Comparison of ENCODE assay signal across 13 cellular contexts in the genomic region with DNA sequence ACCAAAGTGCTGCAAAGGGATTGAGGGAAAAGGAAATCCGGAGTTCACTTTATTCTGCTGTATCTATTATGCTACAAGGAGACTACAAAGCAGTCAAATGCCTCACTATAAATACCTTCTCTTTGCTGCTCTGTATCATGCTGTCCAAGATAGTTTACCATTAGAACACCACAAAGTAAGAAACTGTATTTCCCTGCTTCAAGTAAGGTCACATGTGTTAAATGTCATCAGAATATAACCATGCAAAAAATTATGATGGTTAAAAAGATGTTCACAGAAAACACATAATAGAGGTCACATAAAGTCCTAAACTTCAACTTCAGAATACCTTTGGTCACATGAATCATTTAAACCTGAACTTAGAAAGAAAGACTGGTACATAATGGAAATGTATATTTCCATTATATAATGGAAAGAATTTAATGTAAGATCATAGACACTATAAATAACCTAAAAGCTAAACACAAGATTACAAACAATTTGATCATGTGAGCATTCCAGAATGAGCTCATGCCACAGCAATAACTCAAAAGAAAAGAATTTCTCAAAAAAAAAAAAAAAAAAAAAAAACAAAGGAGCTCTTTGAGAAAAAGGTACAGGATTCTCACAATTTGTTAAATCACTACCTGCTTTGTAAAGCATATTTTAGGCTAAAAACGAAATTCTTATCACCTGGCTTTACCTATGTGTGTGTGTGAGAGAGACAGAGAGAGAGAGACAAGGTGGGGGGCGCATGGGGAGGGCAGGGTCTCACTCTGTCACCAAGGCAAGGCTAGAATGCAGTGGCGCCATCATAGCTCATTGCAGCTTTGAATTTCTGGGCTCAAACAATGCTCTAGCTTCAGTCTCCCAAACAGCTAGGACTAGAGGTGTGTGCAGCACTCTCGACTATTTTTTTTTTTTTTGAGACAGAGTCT. TPM values are rescaled to one million over a fixed set of nuclear protein-coding genes. Genes with fewer than 3 reads are reported as not detected.
A peak's percentile ranks its signal among the peaks of the same experiment; 100 is the strongest.
DNase-seq lines count a peak whose midpoint lies in the region; ATAC-seq, FAIRE-seq and TF ChIP-seq lines count a peak whose summit lies in the region.
"Had no signal": no experiment of that assay in that cellular context is flagged by ENCODE, and none has a peak within 500 bp of the region (broad histone marks: within the 10 kb centered on the region; RNA-seq: fewer than 3 reads in every experiment).

No MANE protein-coding gene starts in this region.

- peak; percentile 19 for FAIRE-seq in G401.6 (lab: Jason Lieb, UNC)
- FAIRE-seq in astrocyte (lab: Jason Lieb, UNC): no peak

- H3K9me3 ChIP-seq in astrocyte (ENCODE audit: insufficient read depth, low read depth, low read length) (no peaks in the 10 kb centered on the region), H9 (ENCODE audit: control insufficient read depth, low read depth, low read length) (no peaks in the 10 kb centered on the region)

- H3K36me3 ChIP-seq in astrocyte (ENCODE audit: insufficient read depth, low read length): no peaks in the 10 kb centered on the region

- no peak overlapping the region for H2BK120ac ChIP-seq in H9 (ENCODE audit: low read depth, low read length, poor library complexity, severe bottlenecking)

- H3K4me3 Mint-ChIP-seq in astrocyte (ENCODE audit: unreplicated experiment) (no peak overlapping the region), H9 (no peak overlapping the region)
- H3K4me3 Mint-ChIP-seq: activated T-helper 1 cell treated with anti-CD3 and anti-CD28 coated beads, Interleukin-12 subunit alpha, Interleukin-12 subunit beta, Interleukin-2, Interleukin-4 antibody, amounts not matched to agents 30 ng/mL and 10 ng/mL and 1 ng/mL, durations not matched to agents 14 hours and 24 hours and 36 hours; CD4-positive, alpha-beta memory T cell; IgD-negative memory B cell; stimulated activated memory B cell treated with anti-CD40 and anti-IgM and Interleukin-4, amounts not matched to agents 10 μg/mL and 1 μg/mL and 100 μg/mL, for 72 hours had no signal

- no peak overlapping the region for H2BK20ac ChIP-seq in H9 (ENCODE audit: low read depth, low read length, poor library complexity, severe bottlenecking)

- H3K9ac ChIP-seq in astrocyte (ENCODE audit: low read length) (peak overlapping the region; percentile 77), H9 (ENCODE audit: extremely low read depth, insufficient read length, low read length) (no peak overlapping the region)

- no peak overlapping the region for H4K5ac ChIP-seq in H9 (ENCODE audit: insufficient read length, low read depth, low read length)

- H2BK15ac ChIP-seq in H9 (ENCODE audit: low read depth, low read length): no peak overlapping the region

- H2AFZ ChIP-seq in astrocyte (ENCODE audit: low read depth, low read length): no peak overlapping the region
- no peak overlapping the region for H2AFZ ChIP-seq in H9 (ENCODE audit: low read length)

- no peak overlapping the region for H4K8ac ChIP-seq in H9 (replicated peaks; ENCODE audit: insufficient read length, low read depth, low read length)

- H3K4me1 ChIP-seq in astrocyte (ENCODE audit: insufficient read depth, low read length): peaks cover 51% of the 10 kb centered on the region
- H3K4me1 ChIP-seq in H9 (ENCODE audit: insufficient read depth, low read length): peaks cover 9% of the 10 kb centered on the region; the same call in 1 of the 2 replicates

- H3K27me3 Mint-ChIP-seq in astrocyte (ENCODE audit: low read depth, unreplicated experiment) (no peaks in the 10 kb centered on the region), H9 (ENCODE audit: low read depth) (no peaks in the 10 kb centered on the region)
- H3K27me3 Mint-ChIP-seq: IgD-negative memory B cell; stimulated activated memory B cell treated with anti-CD40 and anti-IgM and Interleukin-4, amounts not matched to agents 10 μg/mL and 1 μg/mL and 100 μg/mL, for 72 hours had no signal

- no peak for ATAC-seq in GM19035 (IDR thresholded peaks at IDR 0.05; ENCODE audit: unreplicated experiment)
- no peak for ATAC-seq in GM21825 (IDR thresholded peaks at IDR 0.05; ENCODE audit: unreplicated experiment)
- no peak for ATAC-seq in GM21381 (IDR thresholded peaks at IDR 0.05; ENCODE audit: unreplicated experiment)

- no peak overlapping the region for H2BK12ac ChIP-seq in H9 (ENCODE audit: insufficient read length, low read depth, low read length)

- H3K27me3 ChIP-seq in astrocyte (ENCODE audit: insufficient read depth, low read length) (no peaks in the 10 kb centered on the region), H9 (ENCODE audit: insufficient read depth, low read length) (no peaks in the 10 kb centered on the region)

- H3K4ac ChIP-seq in H9 (ENCODE audit: low read depth, low read length): no peak overlapping the region

- H3K4me1 Mint-ChIP-seq in astrocyte (ENCODE audit: low read depth, unreplicated experiment) (peaks cover 44% of the 10 kb centered on the region), H9 (peaks cover 38 to 47% of the 10 kb centered on the region in 2 experiments)
- H3K4me1 Mint-ChIP-seq: CD4-positive, alpha-beta memory T cell had no signal

- H3K36me3 Mint-ChIP-seq in astrocyte (ENCODE audit: low read depth, unreplicated experiment) (no peaks in the 10 kb centered on the region), H9 (ENCODE audit: insufficient read depth in 1 of 3, low read depth in 3 of 3) (no peaks in the 10 kb centered on the region; a peak in 1 of 7 replicates)
- H3K36me3 Mint-ChIP-seq: CD4-positive, alpha-beta memory T cell had no signal

- DNase-seq in astrocyte (ENCODE audit: low read depth) (peak; percentile 74), foreskin melanocyte (peak; percentile 74), retinal pigment epithelial cell (ENCODE audit: low read depth) (peak; percentile 54), H9 (no peak)
- DNase-seq: CD4-positive, alpha-beta memory T cell; stimulated activated CD4-positive, alpha-beta T cell treated with anti-CD3 and anti-CD28 coated beads, Interleukin-12 subunit alpha, Interleukin-12 subunit beta, amount 100 ng/mL, for 4 hours had no signal

- H3K14ac ChIP-seq in H9 (ENCODE audit: insufficient read depth, low read length): no peak overlapping the region

- no peak for TF ChIP-seq CTCF in astrocyte (IDR thresholded peaks at IDR 0.05; ENCODE audit: insufficient read depth, low read depth, low read length)
- TF ChIP-seq CTCF in retinal pigment epithelial cell (conservative IDR thresholded peaks at IDR 0.05; ENCODE audit: low read depth, low read length): no peak
- no peak for TF ChIP-seq CTCF in H9 (conservative IDR thresholded peaks at IDR 0.05)

- H3K4me2 ChIP-seq in astrocyte (ENCODE audit: low read length) (peak overlapping the region; percentile 63), H9 (ENCODE audit: insufficient read depth, insufficient read length, low read length) (no peak overlapping the region)

- H3K27ac ChIP-seq in astrocyte (ENCODE audit: low read depth, low read length): peak overlapping the region; percentile 91
- no peak overlapping the region for H3K27ac ChIP-seq in H9 (ENCODE audit: insufficient read length, low read depth, low read length)

- no CpG with 5 or more reads among the region's 5 CpGs for WGBS in H9 (ENCODE audit: extremely low coverage, insufficient read length, low lambda C conversion rate)

- H3K79me1 ChIP-seq in H9 (ENCODE audit: insufficient read depth, low read depth, low read length, poor library complexity, severe bottlenecking): no peaks in the 10 kb centered on the region

- no peak overlapping the region for H4K91ac ChIP-seq in H9 (ENCODE audit: insufficient read length, low read depth, low read length)

- H3T11ph ChIP-seq in H9 (ENCODE audit: low read length): no peak overlapping the region

- H3K27ac Mint-ChIP-seq in astrocyte (ENCODE audit: unreplicated experiment) (peak overlapping the region; percentile 91), H9 (no peak overlapping the region; a peak in 1 of 7 replicates)
- H3K27ac Mint-ChIP-seq: activated T-helper 1 cell treated with anti-CD3 and anti-CD28 coated beads, Interleukin-12 subunit alpha, Interleukin-12 subunit beta, Interleukin-2, Interleukin-4 antibody, amounts not matched to agents 30 ng/mL and 10 ng/mL and 1 ng/mL, durations not matched to agents 14 hours and 24 hours and 36 hours; CD4-positive, alpha-beta memory T cell; stimulated activated memory B cell treated with anti-CD40 and anti-IgM and Interleukin-4, amounts not matched to agents 10 μg/mL and 1 μg/mL and 100 μg/mL, for 72 hours had no signal

- no peaks in the 10 kb centered on the region for H3K9me3 Mint-ChIP-seq in astrocyte (ENCODE audit: unreplicated experiment)
- no peaks in the 10 kb centered on the region for H3K9me3 Mint-ChIP-seq in H9
- H3K9me3 Mint-ChIP-seq: activated T-helper 1 cell treated with anti-CD3 and anti-CD28 coated beads, Interleukin-12 subunit alpha, Interleukin-12 subunit beta, Interleukin-2, Interleukin-4 antibody, amounts not matched to agents 30 ng/mL and 10 ng/mL and 1 ng/mL, durations not matched to agents 14 hours and 24 hours and 36 hours; IgD-negative memory B cell; stimulated activated memory B cell treated with anti-CD40 and anti-IgM and Interleukin-4, amounts not matched to agents 10 μg/mL and 1 μg/mL and 100 μg/mL, for 72 hours had no signal

- H2BK5ac ChIP-seq in H9 (ENCODE audit: insufficient read length, low read length): no peak overlapping the region

- H3K18ac ChIP-seq in H9 (ENCODE audit: insufficient read length, low read depth, low read length): no peak overlapping the region

- H3K79me2 ChIP-seq in astrocyte (ENCODE audit: insufficient read depth, low read length) (peaks cover 66% of the 10 kb centered on the region), H9 (ENCODE audit: insufficient read depth, low read length) (peaks cover 3% of the 10 kb centered on the region; the same call in 1 of the 2 replicates)

- H3K4me3 ChIP-seq in astrocyte (ENCODE audit: insufficient read depth, low read depth, low read length) (no peak overlapping the region), retinal pigment epithelial cell (ENCODE audit: low read length) (no peak overlapping the region)

- H3K23me2 ChIP-seq in H9 (ENCODE audit: insufficient read length, low read depth, low read length, poor library complexity, severe bottlenecking): no peaks in the 10 kb centered on the region

- no peak overlapping the region for H2AK5ac ChIP-seq in H9 (ENCODE audit: insufficient read length, low read length)

- H4K20me1 ChIP-seq in astrocyte (ENCODE audit: insufficient read depth, low read length) (no peaks in the 10 kb centered on the region), H9 (ENCODE audit: control insufficient read depth, insufficient read depth, insufficient read length) (no peaks in the 10 kb centered on the region)

- no peak overlapping the region for H3K23ac ChIP-seq in H9 (ENCODE audit: insufficient read length, low read depth, low read length)

- no peak overlapping the region for H3K56ac ChIP-seq in H9 (ENCODE audit: insufficient read length, low read depth, low read length)

RNA-seq across cellular contexts. Expression of a gene that starts 58.7 kb away (rescaled TPM):
- total RNA-seq in astrocyte (38.1 and 38.4 TPM in 2 replicates), H9 (2021) (38.2 and 43.1 TPM in 2 replicates)
- total RNA-seq: activated T-helper 1 cell treated with anti-CD3 and anti-CD28 coated beads, Interleukin-12 subunit alpha, Interleukin-12 subunit beta, Interleukin-2, Interleukin-4 antibody, amounts not matched to agents 30 ng/mL and 10 ng/mL and 1 ng/mL, durations not matched to agents 14 hours and 24 hours and 36 hours had no signal
